In the genomic region with DNA sequence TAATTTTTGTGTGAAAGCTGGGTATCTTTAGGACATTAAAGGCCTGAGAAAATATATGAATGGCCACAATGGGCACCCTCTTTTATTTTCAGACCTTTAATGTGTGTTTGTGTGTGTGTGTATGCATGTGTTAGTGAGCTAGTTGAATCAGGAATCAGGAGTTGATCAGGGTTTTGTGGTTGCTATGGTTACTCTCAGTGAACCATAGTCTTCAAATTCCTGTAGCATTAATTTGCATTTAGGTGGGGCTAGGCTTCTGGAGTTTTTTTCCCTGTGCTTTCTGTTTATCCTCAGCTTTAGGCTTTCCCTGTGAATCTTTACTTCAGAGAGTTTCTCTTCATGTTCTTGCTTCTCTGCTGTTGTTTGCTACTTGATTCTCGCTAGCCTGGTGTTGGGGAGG, we compare ENCODE assay signal across 1 cellular context.
TF ChIP-seq lines count a peak whose summit lies in the region.

No MANE protein-coding gene starts in this region.

TF ChIP-seq in GM23338, 12 proteins besides CTCF, POLR2A, EP300 and RAD21 (continued from another document):
- TF ChIP-seq, protein P1, sequence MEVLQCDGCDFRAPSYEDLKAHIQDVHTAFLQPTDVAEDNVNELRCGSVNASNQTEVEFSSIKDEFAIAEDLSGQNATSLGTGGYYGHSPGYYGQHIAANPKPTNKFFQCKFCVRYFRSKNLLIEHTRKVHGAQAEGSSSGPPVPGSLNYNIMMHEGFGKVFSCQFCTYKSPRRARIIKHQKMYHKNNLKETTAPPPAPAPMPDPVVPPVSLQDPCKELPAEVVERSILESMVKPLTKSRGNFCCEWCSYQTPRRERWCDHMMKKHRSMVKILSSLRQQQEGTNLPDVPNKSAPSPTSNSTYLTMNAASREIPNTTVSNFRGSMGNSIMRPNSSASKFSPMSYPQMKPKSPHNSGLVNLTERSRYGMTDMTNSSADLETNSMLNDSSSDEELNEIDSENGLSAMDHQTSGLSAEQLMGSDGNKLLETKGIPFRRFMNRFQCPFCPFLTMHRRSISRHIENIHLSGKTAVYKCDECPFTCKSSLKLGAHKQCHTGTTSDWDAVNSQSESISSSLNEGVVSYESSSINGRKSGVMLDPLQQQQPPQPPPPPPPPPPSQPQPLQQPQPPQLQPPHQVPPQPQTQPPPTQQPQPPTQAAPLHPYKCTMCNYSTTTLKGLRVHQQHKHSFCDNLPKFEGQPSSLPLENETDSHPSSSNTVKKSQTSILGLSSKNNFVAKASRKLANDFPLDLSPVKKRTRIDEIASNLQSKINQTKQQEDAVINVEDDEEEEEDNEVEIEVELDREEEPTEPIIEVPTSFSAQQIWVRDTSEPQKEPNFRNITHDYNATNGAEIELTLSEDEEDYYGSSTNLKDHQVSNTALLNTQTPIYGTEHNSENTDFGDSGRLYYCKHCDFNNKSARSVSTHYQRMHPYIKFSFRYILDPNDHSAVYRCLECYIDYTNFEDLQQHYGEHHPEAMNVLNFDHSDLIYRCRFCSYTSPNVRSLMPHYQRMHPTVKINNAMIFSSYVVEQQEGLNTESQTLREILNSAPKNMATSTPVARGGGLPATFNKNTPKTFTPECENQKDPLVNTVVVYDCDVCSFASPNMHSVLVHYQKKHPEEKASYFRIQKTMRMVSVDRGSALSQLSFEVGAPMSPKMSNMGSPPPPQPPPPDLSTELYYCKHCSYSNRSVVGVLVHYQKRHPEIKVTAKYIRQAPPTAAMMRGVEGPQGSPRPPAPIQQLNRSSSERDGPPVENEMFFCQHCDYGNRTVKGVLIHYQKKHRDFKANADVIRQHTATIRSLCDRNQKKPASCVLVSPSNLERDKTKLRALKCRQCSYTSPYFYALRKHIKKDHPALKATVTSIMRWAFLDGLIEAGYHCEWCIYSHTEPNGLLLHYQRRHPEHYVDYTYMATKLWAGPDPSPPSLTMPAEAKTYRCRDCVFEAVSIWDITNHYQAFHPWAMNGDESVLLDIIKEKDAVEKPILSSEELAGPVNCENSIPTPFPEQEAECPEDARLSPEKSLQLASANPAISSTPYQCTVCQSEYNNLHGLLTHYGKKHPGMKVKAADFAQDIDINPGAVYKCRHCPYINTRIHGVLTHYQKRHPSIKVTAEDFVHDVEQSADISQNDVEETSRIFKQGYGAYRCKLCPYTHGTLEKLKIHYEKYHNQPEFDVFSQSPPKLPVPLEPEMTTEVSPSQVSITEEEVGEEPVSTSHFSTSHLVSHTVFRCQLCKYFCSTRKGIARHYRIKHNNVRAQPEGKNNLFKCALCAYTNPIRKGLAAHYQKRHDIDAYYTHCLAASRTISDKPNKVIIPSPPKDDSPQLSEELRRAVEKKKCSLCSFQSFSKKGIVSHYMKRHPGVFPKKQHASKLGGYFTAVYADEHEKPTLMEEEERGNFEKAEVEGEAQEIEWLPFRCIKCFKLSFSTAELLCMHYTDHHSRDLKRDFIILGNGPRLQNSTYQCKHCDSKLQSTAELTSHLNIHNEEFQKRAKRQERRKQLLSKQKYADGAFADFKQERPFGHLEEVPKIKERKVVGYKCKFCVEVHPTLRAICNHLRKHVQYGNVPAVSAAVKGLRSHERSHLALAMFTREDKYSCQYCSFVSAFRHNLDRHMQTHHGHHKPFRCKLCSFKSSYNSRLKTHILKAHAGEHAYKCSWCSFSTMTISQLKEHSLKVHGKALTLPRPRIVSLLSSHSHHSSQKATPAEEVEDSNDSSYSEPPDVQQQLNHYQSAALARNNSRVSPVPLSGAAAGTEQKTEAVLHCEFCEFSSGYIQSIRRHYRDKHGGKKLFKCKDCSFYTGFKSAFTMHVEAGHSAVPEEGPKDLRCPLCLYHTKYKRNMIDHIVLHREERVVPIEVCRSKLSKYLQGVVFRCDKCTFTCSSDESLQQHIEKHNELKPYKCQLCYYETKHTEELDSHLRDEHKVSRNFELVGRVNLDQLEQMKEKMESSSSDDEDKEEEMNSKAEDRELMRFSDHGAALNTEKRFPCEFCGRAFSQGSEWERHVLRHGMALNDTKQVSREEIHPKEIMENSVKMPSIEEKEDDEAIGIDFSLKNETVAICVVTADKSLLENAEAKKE (CRISPR knock-in tag; IDR thresholded peaks at IDR 0.05), result no peak
- TF ChIP-seq, protein P2, sequence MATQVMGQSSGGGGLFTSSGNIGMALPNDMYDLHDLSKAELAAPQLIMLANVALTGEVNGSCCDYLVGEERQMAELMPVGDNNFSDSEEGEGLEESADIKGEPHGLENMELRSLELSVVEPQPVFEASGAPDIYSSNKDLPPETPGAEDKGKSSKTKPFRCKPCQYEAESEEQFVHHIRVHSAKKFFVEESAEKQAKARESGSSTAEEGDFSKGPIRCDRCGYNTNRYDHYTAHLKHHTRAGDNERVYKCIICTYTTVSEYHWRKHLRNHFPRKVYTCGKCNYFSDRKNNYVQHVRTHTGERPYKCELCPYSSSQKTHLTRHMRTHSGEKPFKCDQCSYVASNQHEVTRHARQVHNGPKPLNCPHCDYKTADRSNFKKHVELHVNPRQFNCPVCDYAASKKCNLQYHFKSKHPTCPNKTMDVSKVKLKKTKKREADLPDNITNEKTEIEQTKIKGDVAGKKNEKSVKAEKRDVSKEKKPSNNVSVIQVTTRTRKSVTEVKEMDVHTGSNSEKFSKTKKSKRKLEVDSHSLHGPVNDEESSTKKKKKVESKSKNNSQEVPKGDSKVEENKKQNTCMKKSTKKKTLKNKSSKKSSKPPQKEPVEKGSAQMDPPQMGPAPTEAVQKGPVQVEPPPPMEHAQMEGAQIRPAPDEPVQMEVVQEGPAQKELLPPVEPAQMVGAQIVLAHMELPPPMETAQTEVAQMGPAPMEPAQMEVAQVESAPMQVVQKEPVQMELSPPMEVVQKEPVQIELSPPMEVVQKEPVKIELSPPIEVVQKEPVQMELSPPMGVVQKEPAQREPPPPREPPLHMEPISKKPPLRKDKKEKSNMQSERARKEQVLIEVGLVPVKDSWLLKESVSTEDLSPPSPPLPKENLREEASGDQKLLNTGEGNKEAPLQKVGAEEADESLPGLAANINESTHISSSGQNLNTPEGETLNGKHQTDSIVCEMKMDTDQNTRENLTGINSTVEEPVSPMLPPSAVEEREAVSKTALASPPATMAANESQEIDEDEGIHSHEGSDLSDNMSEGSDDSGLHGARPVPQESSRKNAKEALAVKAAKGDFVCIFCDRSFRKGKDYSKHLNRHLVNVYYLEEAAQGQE (IDR thresholded peaks at IDR 0.05; ENCODE audit: unreplicated experiment), result no peak
- TF ChIP-seq, protein P3, sequence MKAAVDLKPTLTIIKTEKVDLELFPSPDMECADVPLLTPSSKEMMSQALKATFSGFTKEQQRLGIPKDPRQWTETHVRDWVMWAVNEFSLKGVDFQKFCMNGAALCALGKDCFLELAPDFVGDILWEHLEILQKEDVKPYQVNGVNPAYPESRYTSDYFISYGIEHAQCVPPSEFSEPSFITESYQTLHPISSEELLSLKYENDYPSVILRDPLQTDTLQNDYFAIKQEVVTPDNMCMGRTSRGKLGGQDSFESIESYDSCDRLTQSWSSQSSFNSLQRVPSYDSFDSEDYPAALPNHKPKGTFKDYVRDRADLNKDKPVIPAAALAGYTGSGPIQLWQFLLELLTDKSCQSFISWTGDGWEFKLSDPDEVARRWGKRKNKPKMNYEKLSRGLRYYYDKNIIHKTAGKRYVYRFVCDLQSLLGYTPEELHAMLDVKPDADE (IDR thresholded peaks at IDR 0.05), result no peak
- no peak for TF ChIP-seq JUNB (IDR thresholded peaks at IDR 0.05; ENCODE audit: unreplicated experiment)
- TF ChIP-seq EZH2phosphoT487 (IDR thresholded peaks at IDR 0.05; ENCODE audit: unreplicated experiment), result no peak
